Comparison of ENCODE assay signal across 1 cellular context in genomic region chr4:3062466-3062865, GRCh38.
TF ChIP-seq lines count a peak whose summit lies in the region.

No MANE protein-coding gene starts in this region.

TF ChIP-seq in HepG2, 621 proteins besides CTCF, POLR2A, EP300 and RAD21 (continued from another document):
- no peak for TF ChIP-seq GMEB2 (CRISPR knock-in tag; IDR thresholded peaks at IDR 0.05; ENCODE audit: low read depth)
- no peak for TF ChIP-seq TEAD3 (CRISPR knock-in tag; optimal IDR thresholded peaks at IDR 0.05; ENCODE audit: borderline replicate concordance)
- no peak for TF ChIP-seq ZFY (CRISPR knock-in tag; IDR thresholded peaks at IDR 0.05)
- no peak for TF ChIP-seq ZBTB42 (CRISPR knock-in tag; IDR thresholded peaks at IDR 0.05)
- TF ChIP-seq PRDM10 (CRISPR knock-in tag; IDR thresholded peaks at IDR 0.05; ENCODE audit: low read depth), result no peak
- no peak for TF ChIP-seq SNAPC2 (CRISPR knock-in tag; IDR thresholded peaks at IDR 0.05)
- TF ChIP-seq DBP (CRISPR knock-in tag; IDR thresholded peaks at IDR 0.05; ENCODE audit: not compliant biosample characterization), result no peak
- no peak for TF ChIP-seq ZNF609 (CRISPR knock-in tag; IDR thresholded peaks at IDR 0.05; ENCODE audit: borderline replicate concordance)
